Comparison of ENCODE assay signal across 35 cellular contexts in the genomic region with DNA sequence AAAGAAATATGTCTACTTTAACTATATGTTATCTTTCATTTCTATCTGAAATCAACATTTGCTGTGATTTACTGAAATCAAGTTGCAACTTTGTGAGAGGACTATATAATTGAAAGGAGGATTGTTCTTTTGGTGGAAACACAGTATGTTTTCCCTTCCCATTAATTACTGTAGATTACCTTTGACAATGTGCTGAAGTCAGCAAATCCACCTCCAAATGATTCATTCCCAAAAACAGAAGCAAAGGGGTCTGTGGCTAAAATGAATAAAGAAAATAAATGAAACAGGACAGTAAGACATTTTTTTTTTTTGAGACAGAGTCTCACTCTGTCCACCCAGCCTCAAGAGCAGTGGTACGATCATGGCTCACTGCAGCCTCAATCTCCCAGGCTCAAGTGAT. TPM values are rescaled to one million over a fixed set of nuclear protein-coding genes. Genes with fewer than 3 reads are reported as not detected.
"Had no signal": no experiment of that assay in that cellular context is flagged by ENCODE, and none has a peak within 500 bp of the region (broad histone marks: within the 10 kb centered on the region; RNA-seq: fewer than 3 reads in every experiment).

No MANE protein-coding gene starts in this region.

- H3K27ac ChIP-seq: adrenal gland, body of pancreas, brain microvascular endothelial cell, breast epithelium, VCaP had no signal

- H3K4me3 ChIP-seq: adrenal gland, body of pancreas, breast epithelium had no signal

- H3K4me1 ChIP-seq: adrenal gland, body of pancreas, breast epithelium had no signal

- DNase-seq: activated B cell treated with CpG ODN at 0.5 μM for 24 hours; activated CD4-positive, alpha-beta memory T cell treated with anti-CD3 and anti-CD28 coated beads for 36 hours; activated CD4-positive, alpha-beta T cell treated with anti-CD3 and anti-CD28 coated beads for 4 hours; activated CD4-positive, alpha-beta T cell treated with anti-CD3 and anti-CD28 coated beads, Interleukin-2, amount 10 ng/mL, durations not matched to agents 24 days and 14 days; activated CD4-positive, alpha-beta T cell treated with anti-CD3 and anti-CD28 coated beads, Interleukin-2, amount 50 U/mL, for 1 hour; activated CD4-positive, alpha-beta T cell treated with anti-CD3 and anti-CD28 coated beads, Interleukin-2, amount 50 U/mL, for 4 hours; activated CD4-positive, CD25-positive, alpha-beta regulatory T cell treated with anti-CD3 and anti-CD28 coated beads, Interleukin-2, amount 50 U/mL, for 72 hours; activated CD8-positive, alpha-beta memory T cell treated with anti-CD3 and anti-CD28 coated beads, Interleukin-2, amount 50 U/mL, for 4 hours; activated CD8-positive, alpha-beta T cell treated with anti-CD3 and anti-CD28 coated beads for 36 hours; activated effector memory CD4-positive, alpha-beta T cell treated with anti-CD3 and anti-CD28 coated beads, Interleukin-2, amount 50 U/mL, for 16 hours; activated gamma-delta T cell treated with Interleukin-2 at 50 U/mL for 16 hours; activated naive CD4-positive, alpha-beta T cell; activated naive CD4-positive, alpha-beta T cell treated with anti-CD3 and anti-CD28 coated beads for 36 hours; activated naive CD4-positive, alpha-beta T cell treated with anti-CD3 and anti-CD28 coated beads, Interleukin-2, amount 50 U/mL, for 16 hours; activated naive CD8-positive, alpha-beta T cell treated with anti-CD3 and anti-CD28 coated beads for 36 hours; activated T-cell treated with anti-CD3 and anti-CD28 coated beads for 4 hours; activated T-cell treated with anti-CD3 and anti-CD28 coated beads, Interleukin-2, amount 50 U/mL, for 1 hour; activated T-cell treated with anti-CD3 and anti-CD28 coated beads, Interleukin-2, amount 50 U/mL, for 4 hours; activated T-cell treated with anti-CD3 and anti-CD28 coated beads, Interleukin-2, amount 50 U/mL, for 72 hours; adrenal gland; amniotic stem cell; aorta; body of pancreas; brain microvascular endothelial cell; central memory CD4-positive, alpha-beta T cell; T-helper 1 cell; T-helper 2 cell; T-helper 9 cell had no signal

- ATAC-seq: activated CD8-positive, alpha-beta T cell treated with anti-CD3 and anti-CD28 coated beads for 36 hours; activated naive CD4-positive, alpha-beta T cell treated with anti-CD3 and anti-CD28 coated beads, Interleukin-2, amount 50 U/mL, for 72 hours; activated T-cell treated with anti-CD3 and anti-CD28 coated beads, Interleukin-2, amount 50 U/mL, for 4 hours; activated T-cell treated with anti-CD3 and anti-CD28 coated beads, Interleukin-2, amount 50 U/mL, for 72 hours; activated T-helper 17 cell treated with anti-CD3 and anti-CD28 coated beads, Interleukin-2, amount 50 U/mL, for 72 hours; body of pancreas had no signal

- FAIRE-seq: astrocyte, TTC549 had no signal

- H3K9me3 ChIP-seq: adrenal gland, body of pancreas, breast epithelium had no signal

- H3K27me3 ChIP-seq: adrenal gland, body of pancreas, brain microvascular endothelial cell, breast epithelium had no signal

RNA-seq across cellular contexts. Expression of a gene that starts 35.4 kb away (rescaled TPM):
- total RNA-seq: activated naive CD4-positive, alpha-beta T cell treated with anti-CD3 and anti-CD28 coated beads for 36 hours; activated naive CD8-positive, alpha-beta T cell treated with anti-CD3 and anti-CD28 coated beads for 36 hours; activated T-helper 1 cell treated with anti-CD3 and anti-CD28 coated beads, Interleukin-12 subunit alpha, Interleukin-12 subunit beta, Interleukin-2, Interleukin-4 antibody, amounts not matched to agents 30 ng/mL and 10 ng/mL and 1 ng/mL, durations not matched to agents 14 hours and 24 hours and 36 hours had no signal
